ENCODE assay signal across 13 cellular contexts in genomic region chr14:22339277-22339676, GRCh38.
DNase-seq lines count a peak whose midpoint lies in the region; ATAC-seq and TF ChIP-seq lines count a peak whose summit lies in the region.
"Had no signal": no experiment of that assay in that cellular context is flagged by ENCODE, and none has a peak within 500 bp of the region (broad histone marks: within the 10 kb centered on the region; RNA-seq: fewer than 3 reads in every experiment).

No MANE protein-coding gene starts in this region.

- peaks cover 12% of the 10 kb centered on the region for H3K4me1 ChIP-seq in SJCRH30
- peaks cover 0 to 5% of the 10 kb centered on the region in 2 donors for H3K4me1 ChIP-seq in mucosa of rectum (ENCODE audit: control insufficient read depth in 2 of 2, insufficient read depth in 2 of 2, low read length in 2 of 2)
- no peaks in the 10 kb centered on the region for H3K4me1 ChIP-seq in right lobe of liver

- H3K9ac ChIP-seq in mucosa of rectum (ENCODE audit: low read depth in 1 of 2, low read length in 2 of 2): no peak overlapping the region

- no peak for TF ChIP-seq POLR2A in right lobe of liver (IDR thresholded peaks at IDR 0.05)

- TF ChIP-seq CTCF in fibroblast of mammary gland (conservative IDR thresholded peaks at IDR 0.05; ENCODE audit: control insufficient read depth, insufficient read depth, low read depth, low read length): no peak
- TF ChIP-seq CTCF in right lobe of liver (IDR thresholded peaks at IDR 0.05): no peak

- no peaks in the 10 kb centered on the region; the same call in 1 of the 2 replicates for H3K27me3 ChIP-seq in SJCRH30
- H3K27me3 ChIP-seq in mucosa of rectum (ENCODE audit: control insufficient read depth in 2 of 2, insufficient read depth in 2 of 2, low read length in 2 of 2): no peaks in the 10 kb centered on the region
- no peaks in the 10 kb centered on the region for H3K27me3 ChIP-seq in right lobe of liver

- H3K4me1 Mint-ChIP-seq in stimulated activated effector memory CD8-positive, alpha-beta T cell treated with anti-CD3 and anti-CD28 coated beads, Interleukin-12 subunit alpha, Interleukin-12 subunit beta, amount 100 ng/mL, for 72 hours: no peaks in the 10 kb centered on the region

- H3K36me3 ChIP-seq in SJCRH30 (no peaks in the 10 kb centered on the region), mucosa of rectum (ENCODE audit: control insufficient read depth in 2 of 2, insufficient read depth in 2 of 2, low read length in 2 of 2) (no peaks in the 10 kb centered on the region), right lobe of liver (no peaks in the 10 kb centered on the region)

- H3K27ac ChIP-seq in SJCRH30: no peak overlapping the region
- H3K27ac ChIP-seq in mucosa of rectum (ENCODE audit: low read depth in 2 of 2, low read length in 2 of 2): peak overlapping the region; percentile 53 to 59
- peak overlapping the region; percentile 94 for H3K27ac ChIP-seq in temporal lobe (ENCODE audit: low read depth, low read length)
- H3K27ac ChIP-seq in right lobe of liver: no peak overlapping the region

- no peak for ATAC-seq in stimulated activated effector memory CD8-positive, alpha-beta T cell treated with anti-CD3 and anti-CD28 coated beads, Interleukin-12 subunit alpha, Interleukin-12 subunit beta, amount 100 ng/mL, for 72 hours
- ATAC-seq in right lobe of liver: no peak

- DNase-seq in SJCRH30: peak; percentile 68 to 83
- peak; percentile 87 for DNase-seq in fibroblast of mammary gland (ENCODE audit: low read depth)
- DNase-seq in GDM1 (lab: John Stamatoyannopoulos, UW): no peak
- DNase-seq in stimulated activated effector memory CD8-positive, alpha-beta T cell treated with anti-CD3 and anti-CD28 coated beads, Interleukin-12 subunit alpha, Interleukin-12 subunit beta, amount 100 ng/mL, for 72 hours (ENCODE audit: low spot score in 2 of 2): no peak
- DNase-seq in right lobe of liver: no peak
- no peak for DNase-seq in iPS-NIHi7 (ENCODE audit: extremely low spot score)
- DNase-seq: activated CD4-positive, alpha-beta T cell treated with anti-CD3 and anti-CD28 coated beads for 1 hour; COR-L47; islet precursor cell; Karpas-422; SIG-M5 had no signal

- no peak overlapping the region for H3K4me3 ChIP-seq in SJCRH30
- H3K4me3 ChIP-seq in fibroblast of mammary gland (ENCODE audit: control insufficient read depth, low read depth, low read length): no peak overlapping the region
- no peak overlapping the region for H3K4me3 ChIP-seq in mucosa of rectum (ENCODE audit: low read length in 2 of 2)
- H3K4me3 ChIP-seq in right lobe of liver: no peak overlapping the region

- H3K9me3 ChIP-seq in SJCRH30 (replicated peaks) (peaks cover 7% of the 10 kb centered on the region), mucosa of rectum (ENCODE audit: control insufficient read depth in 2 of 2, low read length in 2 of 2) (peaks cover 0 to 2% of the 10 kb centered on the region in 2 donors), right lobe of liver (no peaks in the 10 kb centered on the region)

- H3K27ac Mint-ChIP-seq in stimulated activated effector memory CD8-positive, alpha-beta T cell treated with anti-CD3 and anti-CD28 coated beads, Interleukin-12 subunit alpha, Interleukin-12 subunit beta, amount 100 ng/mL, for 72 hours: no peak overlapping the region

- H3K4me3 Mint-ChIP-seq in stimulated activated effector memory CD8-positive, alpha-beta T cell treated with anti-CD3 and anti-CD28 coated beads, Interleukin-12 subunit alpha, Interleukin-12 subunit beta, amount 100 ng/mL, for 72 hours: no peak overlapping the region

- intact Hi-C loops in right lobe of liver (cut with DNase I): no loop called here

- WGBS in right lobe of liver (ENCODE audit: insufficient coverage, low coverage, low lambda C conversion rate, missing lambda C conversion rate): 38% methylated on average over 4 of the region's 4 CpGs

- no peaks in the 10 kb centered on the region for H3K9me3 Mint-ChIP-seq in stimulated activated effector memory CD8-positive, alpha-beta T cell treated with anti-CD3 and anti-CD28 coated beads, Interleukin-12 subunit alpha, Interleukin-12 subunit beta, amount 100 ng/mL, for 72 hours

- no peaks in the 10 kb centered on the region for H3K36me3 Mint-ChIP-seq in stimulated activated effector memory CD8-positive, alpha-beta T cell treated with anti-CD3 and anti-CD28 coated beads, Interleukin-12 subunit alpha, Interleukin-12 subunit beta, amount 100 ng/mL, for 72 hours

Comparison
In these comparisons a context has a peak if more than half of its experiments do, and no peak if none do; other contexts are left out.
1. DNase-seq: peak in SJCRH30 (2 of 2) and fibroblast of mammary gland (single experiment); none in GDM1 (single experiment), stimulated activated effector memory CD8-positive, alpha-beta T cell treated with anti-CD3 and anti-CD28 coated beads, Interleukin-12 subunit alpha, Interleukin-12 subunit beta, amount 100 ng/mL, for 72 hours (0 of 2), right lobe of liver (0 of 3) and iPS-NIHi7 (single experiment).
2. H3K27ac ChIP-seq: peak in mucosa of rectum (2 of 2) and temporal lobe (single experiment); none in SJCRH30 (single experiment) and right lobe of liver (0 of 3).